17 cellular contexts compared by ENCODE assay signal in genomic region chr2:26606847-26607190, GRCh38. TPM values are rescaled to one million over a fixed set of nuclear protein-coding genes. Genes with fewer than 3 reads are reported as not detected.
DNase-seq lines count a peak whose midpoint lies in the region; ATAC-seq and TF ChIP-seq lines count a peak whose summit lies in the region.
"Had no signal": no experiment of that assay in that cellular context is flagged by ENCODE, and none has a peak within 500 bp of the region (broad histone marks: within the 10 kb centered on the region; RNA-seq: fewer than 3 reads in every experiment).

No MANE protein-coding gene starts in this region.

- peak; percentile 7 for DNase-seq in natural killer cell
- no peak for DNase-seq in natural killer cell treated with Interleukin-12 subunit alpha and Interleukin-12 subunit beta and Interleukin-15 and Interleukin-18, amount 100 ng/mL, for 72 hours (ENCODE audit: low spot score)
- DNase-seq in ecto neural progenitor cell (ENCODE audit: low spot score) = peak; percentile 42
- peak in 1 of 2 experiments; percentile 38 for DNase-seq in mesothelial cell of epicardium (ENCODE audit: low spot score in 2 of 2, unreplicated experiment in 2 of 2)
- peak in 1 of 2 donors; percentile 90 for DNase-seq in vagina (ENCODE audit: extremely low spot score in 2 of 2)
- DNase-seq in NCI-H1436 (lab: John Stamatoyannopoulos, UW) = no peak
- DNase-seq in NCI-H510A (lab: John Stamatoyannopoulos, UW) = no peak
- DNase-seq: DMS79 treated with DMSO at 0.1 percent for 48 hours, erythroblast, heart right ventricle, NCI-H2081 treated with DMSO at 0.1 percent for 48 hours, occipital lobe, SK-N-SH, testis had no signal

- no peak for ATAC-seq in natural killer cell
- ATAC-seq in natural killer cell treated with Interleukin-12 subunit alpha and Interleukin-12 subunit beta and Interleukin-15 and Interleukin-18, amount 100 ng/mL, for 72 hours = no peak
- ATAC-seq in HG03442 (IDR thresholded peaks at IDR 0.05; ENCODE audit: unreplicated experiment) = no peak

- H3K27ac ChIP-seq in vagina = peak overlapping the region; percentile 39
- H3K27ac ChIP-seq: heart right ventricle, testis had no signal

- no peaks in the 10 kb centered on the region for H3K9me3 ChIP-seq in vagina
- H3K9me3 ChIP-seq: heart right ventricle, SK-N-SH, testis had no signal

- H3K9me3 Mint-ChIP-seq in natural killer cell = no peaks in the 10 kb centered on the region
- no peaks in the 10 kb centered on the region for H3K9me3 Mint-ChIP-seq in natural killer cell treated with Interleukin-12 subunit alpha and Interleukin-12 subunit beta and Interleukin-15 and Interleukin-18, amount 100 ng/mL, for 72 hours
- H3K9me3 Mint-ChIP-seq in mesothelial cell of epicardium = no peaks in the 10 kb centered on the region

- no peaks in the 10 kb centered on the region for H3K36me3 Mint-ChIP-seq in natural killer cell
- no peaks in the 10 kb centered on the region for H3K36me3 Mint-ChIP-seq in natural killer cell treated with Interleukin-12 subunit alpha and Interleukin-12 subunit beta and Interleukin-15 and Interleukin-18, amount 100 ng/mL, for 72 hours
- no peaks in the 10 kb centered on the region for H3K36me3 Mint-ChIP-seq in mesothelial cell of epicardium

- no peaks in the 10 kb centered on the region for H3K36me3 ChIP-seq in vagina
- H3K36me3 ChIP-seq: heart right ventricle had no signal

- no peak overlapping the region for H3K4me3 ChIP-seq in vagina
- H3K4me3 ChIP-seq: heart right ventricle, testis had no signal

- intact Hi-C loops in natural killer cell (cut with micrococcal nuclease) (no loop called here), vagina (cut with DNase I) (loop anchor here (5.0 kb wide), 1 partner anchor 140 kb away; no protein-coding TSS in a partner anchor)

- H3K27ac Mint-ChIP-seq in natural killer cell (no peak overlapping the region), mesothelial cell of epicardium (peak overlapping the region; percentile 73)
- H3K27ac Mint-ChIP-seq in natural killer cell treated with Interleukin-12 subunit alpha and Interleukin-12 subunit beta and Interleukin-15 and Interleukin-18, amount 100 ng/mL, for 72 hours = no peak overlapping the region

- H3K27me3 Mint-ChIP-seq in natural killer cell (ENCODE audit: low read depth in 2 of 2) (peaks cover 9 to 29% of the 10 kb centered on the region in 2 donors), mesothelial cell of epicardium (ENCODE audit: low read depth) (no peaks in the 10 kb centered on the region)
- H3K27me3 Mint-ChIP-seq in natural killer cell treated with Interleukin-12 subunit alpha and Interleukin-12 subunit beta and Interleukin-15 and Interleukin-18, amount 100 ng/mL, for 72 hours = peaks cover 17 to 19% of the 10 kb centered on the region in 2 donors

- TF ChIP-seq CTCF in natural killer cell (IDR thresholded peaks at IDR 0.05) = no peak
- no peak for TF ChIP-seq CTCF in mesothelial cell of epicardium (IDR thresholded peaks at IDR 0.05; ENCODE audit: unreplicated experiment)
- no peak for TF ChIP-seq CTCF in vagina (IDR thresholded peaks at IDR 0.05)

- no peak overlapping the region for H3K4me3 Mint-ChIP-seq in natural killer cell
- no peak overlapping the region for H3K4me3 Mint-ChIP-seq in natural killer cell treated with Interleukin-12 subunit alpha and Interleukin-12 subunit beta and Interleukin-15 and Interleukin-18, amount 100 ng/mL, for 72 hours
- no peak overlapping the region for H3K4me3 Mint-ChIP-seq in mesothelial cell of epicardium

- TF ChIP-seq POLR2A in vagina (IDR thresholded peaks at IDR 0.05) = no peak

- H3K27me3 ChIP-seq in vagina = no peaks in the 10 kb centered on the region
- H3K27me3 ChIP-seq: testis had no signal

- H3K4me1 Mint-ChIP-seq in natural killer cell = peaks cover 26 to 37% of the 10 kb centered on the region in 2 donors
- H3K4me1 Mint-ChIP-seq in natural killer cell treated with Interleukin-12 subunit alpha and Interleukin-12 subunit beta and Interleukin-15 and Interleukin-18, amount 100 ng/mL, for 72 hours (ENCODE audit: low read depth in 2 of 2) = peaks cover 17 to 27% of the 10 kb centered on the region in 2 donors
- H3K4me1 Mint-ChIP-seq in mesothelial cell of epicardium = peaks cover 47% of the 10 kb centered on the region

- H3K4me1 ChIP-seq in vagina = peaks cover 12% of the 10 kb centered on the region
- H3K4me1 ChIP-seq: heart right ventricle, testis had no signal

RNA-seq across cellular contexts. Expression of gene CIB4, which starts 34.3 kb away (rescaled TPM):
- total RNA-seq in natural killer cell = not detected
- total RNA-seq in natural killer cell treated with Interleukin-12 subunit alpha and Interleukin-12 subunit beta and Interleukin-15 and Interleukin-18, amount 100 ng/mL, for 72 hours = not detected
- total RNA-seq in mesothelial cell of epicardium = not detected in 3 replicates
- not detected for total RNA-seq in vagina
- total RNA-seq: cerebellum, heart right ventricle, liver, occipital lobe had no signal

Comparison
In these comparisons a context has a peak if more than half of its experiments do, and no peak if none do; other contexts are left out.
1. DNase-seq: peak in natural killer cell (single experiment) and ecto neural progenitor cell (single experiment); none in natural killer cell treated with Interleukin-12 subunit alpha and Interleukin-12 subunit beta and Interleukin-15 and Interleukin-18, amount 100 ng/mL, for 72 hours (single experiment), NCI-H1436 (single experiment) and NCI-H510A (single experiment).